In genomic region chr2:9554841-9555337, GRCh38 we compare ENCODE assay signal across 8 cellular contexts. TPM values are rescaled to one million over a fixed set of nuclear protein-coding genes. Genes with fewer than 3 reads are reported as not detected.
DNase-seq lines count a peak whose midpoint lies in the region; ATAC-seq and TF ChIP-seq lines count a peak whose summit lies in the region.

No MANE protein-coding gene starts in this region.

- 0 out of 2 replicates have a peak, but pooled peaks cover 6% of the 10 kb centered on the region for H3F3A ChIP-seq in Loucy (ENCODE audit: low read depth)

- no peak for ATAC-seq in GM21515 (IDR thresholded peaks at IDR 0.05; ENCODE audit: unreplicated experiment)

- no peaks in the 10 kb centered on the region for H3K9me2 ChIP-seq in Loucy (replicated peaks; ENCODE audit: low read depth, low read length)

- DNase-seq in DMS53 (lab: John Stamatoyannopoulos, UW) (peak; percentile 40), T-helper 22 cell (ENCODE audit: low read depth) (peak; percentile 4), dermis blood vessel endothelial cell (peak; percentile 87), lung microvascular endothelial cell (ENCODE audit: low read depth in 2 of 2) (peak; percentile 38 to 91), NCI-H2029 treated with DMSO at 0.1 percent for 48 hours (lab: John Stamatoyannopoulos, UW) (no peak)

- peaks cover 71% of the 10 kb centered on the region for H3K79me2 ChIP-seq in Loucy (ENCODE audit: insufficient read depth, low read length)

- no peak for TF ChIP-seq CTCF in Loucy (conservative IDR thresholded peaks at IDR 0.05; ENCODE audit: low read length)

- H3K4me1 ChIP-seq in Loucy (ENCODE audit: insufficient read depth, low read length, poor library complexity, severe bottlenecking), result peaks cover 27% of the 10 kb centered on the region
- H3K4me1 ChIP-seq in subcutaneous abdominal adipose tissue (ENCODE audit: control insufficient read depth in 5 of 5, insufficient read depth in 5 of 5, low read length in 5 of 5), result peaks cover 0 to 57% (median 40%) of the 10 kb centered on the region in 5 donors

- peaks cover 33% of the 10 kb centered on the region for H4K20me1 ChIP-seq in Loucy (ENCODE audit: insufficient read depth, low read length, poor library complexity, severe bottlenecking)

- peak overlapping the region; percentile 94 for H3K9ac ChIP-seq in Loucy (ENCODE audit: low read depth, low read length, poor library complexity, severe bottlenecking)
- peak overlapping the region; percentile 90 to 100 (median 96) for H3K9ac ChIP-seq in subcutaneous abdominal adipose tissue (ENCODE audit: low read length in 5 of 5)

- H3K4me3 ChIP-seq in Loucy (ENCODE audit: low read length, poor library complexity, severe bottlenecking) (peak overlapping the region; percentile 98), subcutaneous abdominal adipose tissue (ENCODE audit: low read depth in 1 of 5, low read length in 5 of 5) (peak overlapping the region; percentile 66 to 95 (median 87))

- H3K4me2 ChIP-seq in Loucy (ENCODE audit: low read depth, low read length, poor library complexity, severe bottlenecking), result peak overlapping the region; percentile 92

- H3K36me3 ChIP-seq in Loucy (ENCODE audit: insufficient read depth, low read length) (no peaks in the 10 kb centered on the region), subcutaneous abdominal adipose tissue (ENCODE audit: control insufficient read depth in 5 of 5, insufficient read depth in 5 of 5, low read length in 5 of 5) (peaks cover 0 to 2% (median 0%) of the 10 kb centered on the region in 5 donors)

- H3K27ac ChIP-seq in subcutaneous abdominal adipose tissue (ENCODE audit: low read depth, low read length), result peak overlapping the region; percentile 99

- no peaks in the 10 kb centered on the region for H3K27me3 ChIP-seq in Loucy (ENCODE audit: insufficient read depth, low read length, poor library complexity, severe bottlenecking)
- H3K27me3 ChIP-seq in subcutaneous abdominal adipose tissue (ENCODE audit: control insufficient read depth in 5 of 5, insufficient read depth in 4 of 5, low read length in 5 of 5), result no peaks in the 10 kb centered on the region

- H2AFZ ChIP-seq in Loucy (ENCODE audit: low read length), result peak overlapping the region; percentile 94

- H3K9me3 ChIP-seq in Loucy (ENCODE audit: insufficient read depth, low read depth, low read length) (no peaks in the 10 kb centered on the region), subcutaneous abdominal adipose tissue (ENCODE audit: control insufficient read depth in 5 of 5, low read length in 5 of 5) (no peaks in the 10 kb centered on the region)

RNA-seq across cellular contexts. Expression of gene ADAM17, which starts 0.7 kb away (rescaled TPM):
- 54.0 and 65.0 TPM in 2 replicates for total RNA-seq in dermis blood vessel endothelial cell
- 39.7 and 40.7 TPM in 2 replicates for total RNA-seq in lung microvascular endothelial cell
